Comparison of ENCODE assay signal across 9 cellular contexts in genomic region chr2:138712212-138712979, GRCh38.
DNase-seq lines count a peak whose midpoint lies in the region; ATAC-seq and TF ChIP-seq lines count a peak whose summit lies in the region.
"Had no signal": no experiment of that assay in that cellular context is flagged by ENCODE, and none has a peak within 500 bp of the region (broad histone marks: within the 10 kb centered on the region; RNA-seq: fewer than 3 reads in every experiment).

No MANE protein-coding gene starts in this region.

- no peak for TF ChIP-seq CTCF in GM10248 (IDR thresholded peaks at IDR 0.05; ENCODE audit: control extremely low read depth, extremely low read depth, low read depth, missing control alignments)
- TF ChIP-seq CTCF in GM20000 (IDR thresholded peaks at IDR 0.05; ENCODE audit: extremely low read depth, missing control alignments) = no peak
- TF ChIP-seq CTCF in mammary epithelial cell (conservative IDR thresholded peaks at IDR 0.05 in 1 of 2, IDR thresholded peaks at IDR 0.05 in 1 of 2; ENCODE audit: extremely low read depth in 1 of 2, insufficient read depth in 1 of 2, low read depth in 1 of 2, low read length in 2 of 2) = no peak

- no TSS peak for BruUV-seq in mammary epithelial cell (replicated peaks; lab: Mats Ljungman, UMichigan)

- H3K27me3 ChIP-seq in mammary epithelial cell (ENCODE audit: insufficient read depth, low read length) = no peaks in the 10 kb centered on the region

- intact Hi-C loops in mammary epithelial cell (cut with micrococcal nuclease) = no loop called here

- H4K20me1 ChIP-seq in mammary epithelial cell (ENCODE audit: insufficient read depth, low read length) = no peaks in the 10 kb centered on the region

- H3K9ac ChIP-seq in mammary epithelial cell (ENCODE audit: insufficient read depth, low read length) = no peak overlapping the region

- peak overlapping the region; percentile 53 for H2AFZ ChIP-seq in mammary epithelial cell (ENCODE audit: low read depth, low read length)

- H3K36me3 ChIP-seq in mammary epithelial cell (ENCODE audit: insufficient read depth, low read length) = no peaks in the 10 kb centered on the region

- H3K4me3 ChIP-seq in mammary epithelial cell (replicated peaks in 1 of 3; ENCODE audit: insufficient read depth in 1 of 3, low read depth in 2 of 3, low read length in 3 of 3) = no peak overlapping the region

- CTCF ChIA-PET in GM10248 (lab: Yijun Ruan, JAX) = interaction anchor here (0.7 to 1.5 kb wide), 2 partner anchors 12 to 210 kb away, joined by 3 read pairs; no protein-coding TSS in a partner anchor
- CTCF ChIA-PET in mammary epithelial cell (lab: Charles Lee; ENCODE audit: low non-redundant PET) = no interaction called here

- in situ Hi-C loops in mammary epithelial cell (cut with MboI; ENCODE audit: low sequenced_read_pairs in 2 of 2) = no loop called here

- 77% methylated on average over 4 of the region's 4 CpGs for WGBS in mammary epithelial cell (ENCODE audit: low coverage, missing lambda C conversion rate)

- no peaks in the 10 kb centered on the region for H3K9me3 ChIP-seq in mammary epithelial cell (replicated peaks; ENCODE audit: insufficient read depth, low read length)

- H3K79me2 ChIP-seq in mammary epithelial cell (ENCODE audit: insufficient read depth, low read length) = no peaks in the 10 kb centered on the region

- DNase-seq in GM10248 (ENCODE audit: extremely low spot score) = peak; percentile 53
- peak; percentile 56 for DNase-seq in GM20000 (ENCODE audit: low spot score)
- DNase-seq in mammary epithelial cell = no peak
- DNase-seq in NCI-H1694 treated with DMSO at 0.1 percent for 48 hours (lab: John Stamatoyannopoulos, UW) = no peak
- no peak for DNase-seq in NCI-H187 (lab: John Stamatoyannopoulos, UW)
- DNase-seq in cerebellar cortex (ENCODE audit: low spot score) = no peak
- no peak for DNase-seq in NCI-H526 (lab: John Stamatoyannopoulos, UW)
- DNase-seq: activated naive CD8-positive, alpha-beta T cell treated with anti-CD3 and anti-CD28 coated beads, Interleukin-2, amount 10 ng/mL, durations not matched to agents 7 days and 5 days had no signal

- H3K4me2 ChIP-seq in mammary epithelial cell (ENCODE audit: insufficient read depth, low read depth, low read length) = no peak overlapping the region

- dilution Hi-C loops in mammary epithelial cell (cut with HindIII; ENCODE audit: low sequenced_read_pairs) = no loop called here

- no peak overlapping the region for H3K27ac ChIP-seq in mammary epithelial cell (ENCODE audit: insufficient read depth, low read depth, low read length)

- peaks cover 13% of the 10 kb centered on the region for H3K4me1 ChIP-seq in mammary epithelial cell (ENCODE audit: insufficient read depth, low read length)

- ATAC-seq in HG03103 (IDR thresholded peaks at IDR 0.05; ENCODE audit: low read depth, unreplicated experiment) = peak; percentile 81

- POLR2A ChIA-PET in GM10248 (lab: Yijun Ruan, JAX) = no interaction called here

Comparison
In these comparisons a context has a peak if more than half of its experiments do, and no peak if none do; other contexts are left out.
1. DNase-seq: peak in GM10248 (single experiment) and GM20000 (single experiment); none in mammary epithelial cell (single experiment), NCI-H1694 treated with DMSO at 0.1 percent for 48 hours (single experiment), NCI-H187 (0 of 2), cerebellar cortex (single experiment) and NCI-H526 (0 of 2).